In the genomic region with DNA sequence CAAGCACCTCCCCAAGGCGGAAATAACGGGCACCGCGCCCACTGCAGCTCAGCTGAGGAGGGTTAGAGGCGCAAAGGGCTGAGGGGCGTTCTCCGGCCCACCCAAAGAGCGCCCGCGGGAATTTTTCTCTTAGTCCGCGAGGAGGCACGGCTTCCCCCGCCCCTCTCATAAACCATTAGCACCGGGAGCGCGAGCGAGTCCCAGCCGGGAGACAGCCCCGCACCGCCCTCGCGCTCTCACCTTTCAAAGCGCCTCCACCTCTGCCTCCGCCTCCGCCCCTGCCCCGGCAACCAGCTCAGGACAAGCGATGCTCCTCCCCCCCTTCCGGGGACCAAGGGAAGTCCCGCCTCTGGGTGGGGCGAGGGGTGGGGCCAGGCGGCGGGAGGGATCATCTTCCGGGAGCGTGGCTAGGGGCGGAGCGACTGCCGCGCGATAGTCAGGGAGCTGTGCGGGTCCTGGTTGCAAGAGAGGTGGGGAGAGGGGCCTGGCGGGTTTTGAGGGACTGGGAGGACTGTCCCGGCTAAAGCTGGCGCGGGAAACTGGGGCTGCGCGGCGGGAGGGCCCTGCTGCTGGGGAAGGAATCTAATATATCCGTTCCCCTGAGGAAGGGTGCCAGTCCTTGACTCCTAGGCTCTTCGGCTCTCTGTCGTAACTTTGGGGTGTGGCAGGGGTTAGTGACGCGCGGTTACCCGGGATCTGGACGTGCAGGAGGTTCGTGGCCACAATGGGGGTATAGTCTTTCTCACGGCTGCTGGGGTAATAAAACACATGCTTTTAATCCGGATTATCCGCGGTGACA, we compare ENCODE assay signal across 1 cellular context.
TF ChIP-seq lines count a peak whose summit lies in the region.

A gene (minus strand): TSS at position 309 of the 799 bp plus-strand sequence. CDS start 5,165 bp downstream, outside the sequence.
A gene (plus strand): TSS at position 410 of the 799 bp plus-strand sequence. CDS start 637 bp downstream, outside the sequence.

TF ChIP-seq in GM12878, 131 proteins besides CTCF, POLR2A, EP300 and RAD21 (continued from another document):
- TF ChIP-seq, protein P1, sequence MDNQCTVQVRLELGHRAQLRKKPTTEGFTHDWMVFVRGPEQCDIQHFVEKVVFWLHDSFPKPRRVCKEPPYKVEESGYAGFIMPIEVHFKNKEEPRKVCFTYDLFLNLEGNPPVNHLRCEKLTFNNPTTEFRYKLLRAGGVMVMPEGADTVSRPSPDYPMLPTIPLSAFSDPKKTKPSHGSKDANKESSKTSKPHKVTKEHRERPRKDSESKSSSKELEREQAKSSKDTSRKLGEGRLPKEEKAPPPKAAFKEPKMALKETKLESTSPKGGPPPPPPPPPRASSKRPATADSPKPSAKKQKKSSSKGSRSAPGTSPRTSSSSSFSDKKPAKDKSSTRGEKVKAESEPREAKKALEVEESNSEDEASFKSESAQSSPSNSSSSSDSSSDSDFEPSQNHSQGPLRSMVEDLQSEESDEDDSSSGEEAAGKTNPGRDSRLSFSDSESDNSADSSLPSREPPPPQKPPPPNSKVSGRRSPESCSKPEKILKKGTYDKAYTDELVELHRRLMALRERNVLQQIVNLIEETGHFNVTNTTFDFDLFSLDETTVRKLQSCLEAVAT (IDR thresholded peaks at IDR 0.05) = no peak
- peak; percentile 41; the same call in 1 of the 2 replicates for TF ChIP-seq TAF1 (IDR thresholded peaks at IDR 0.05; ENCODE audit: borderline replicate concordance, low read depth, low read length)
- TF ChIP-seq KAT2A (conservative IDR thresholded peaks at IDR 0.05; ENCODE audit: control insufficient read depth, low read depth, low read length) = no peak
- peak; percentile 39; the same call in 1 of the 2 replicates for TF ChIP-seq YY1 (IDR thresholded peaks at IDR 0.05; ENCODE audit: low read depth, low read length)
- TF ChIP-seq IRF4 (IDR thresholded peaks at IDR 0.05; ENCODE audit: low read depth, low read length) = no peak
- no peak for TF ChIP-seq BRCA1 (IDR thresholded peaks at IDR 0.05; ENCODE audit: low read depth, low read length)
- no peak for TF ChIP-seq FOXM1 (IDR thresholded peaks at IDR 0.05; ENCODE audit: low read depth, low read length)
- no peak for TF ChIP-seq MTA3 (IDR thresholded peaks at IDR 0.05; ENCODE audit: borderline replicate concordance, low read length)
- TF ChIP-seq, protein P2, sequence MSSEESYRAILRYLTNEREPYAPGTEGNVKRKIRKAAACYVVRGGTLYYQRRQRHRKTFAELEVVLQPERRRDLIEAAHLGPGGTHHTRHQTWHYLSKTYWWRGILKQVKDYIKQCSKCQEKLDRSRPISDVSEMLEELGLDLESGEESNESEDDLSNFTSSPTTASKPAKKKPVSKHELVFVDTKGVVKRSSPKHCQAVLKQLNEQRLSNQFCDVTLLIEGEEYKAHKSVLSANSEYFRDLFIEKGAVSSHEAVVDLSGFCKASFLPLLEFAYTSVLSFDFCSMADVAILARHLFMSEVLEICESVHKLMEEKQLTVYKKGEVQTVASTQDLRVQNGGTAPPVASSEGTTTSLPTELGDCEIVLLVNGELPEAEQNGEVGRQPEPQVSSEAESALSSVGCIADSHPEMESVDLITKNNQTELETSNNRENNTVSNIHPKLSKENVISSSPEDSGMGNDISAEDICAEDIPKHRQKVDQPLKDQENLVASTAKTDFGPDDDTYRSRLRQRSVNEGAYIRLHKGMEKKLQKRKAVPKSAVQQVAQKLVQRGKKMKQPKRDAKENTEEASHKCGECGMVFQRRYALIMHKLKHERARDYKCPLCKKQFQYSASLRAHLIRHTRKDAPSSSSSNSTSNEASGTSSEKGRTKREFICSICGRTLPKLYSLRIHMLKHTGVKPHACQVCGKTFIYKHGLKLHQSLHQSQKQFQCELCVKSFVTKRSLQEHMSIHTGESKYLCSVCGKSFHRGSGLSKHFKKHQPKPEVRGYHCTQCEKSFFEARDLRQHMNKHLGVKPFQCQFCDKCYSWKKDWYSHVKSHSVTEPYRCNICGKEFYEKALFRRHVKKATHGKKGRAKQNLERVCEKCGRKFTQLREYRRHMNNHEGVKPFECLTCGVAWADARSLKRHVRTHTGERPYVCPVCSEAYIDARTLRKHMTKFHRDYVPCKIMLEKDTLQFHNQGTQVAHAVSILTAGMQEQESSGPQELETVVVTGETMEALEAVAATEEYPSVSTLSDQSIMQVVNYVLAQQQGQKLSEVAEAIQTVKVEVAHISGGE (CRISPR knock-in tag; IDR thresholded peaks at IDR 0.05) = no peak
- no peak for TF ChIP-seq RAD51 (IDR thresholded peaks at IDR 0.05)
- peak; percentile 71; the same call in 1 of the 2 replicates for TF ChIP-seq POLR2AphosphoS2 (IDR thresholded peaks at IDR 0.05; ENCODE audit: low read depth, low read length)
- TF ChIP-seq MEF2A (IDR thresholded peaks at IDR 0.05; ENCODE audit: insufficient read depth, low read depth, low read length) = 0 out of 2 replicates have a peak, but pooled peaks have one; percentile 6
- TF ChIP-seq CHD4 (IDR thresholded peaks at IDR 0.05) = no peak
- TF ChIP-seq, protein P3, sequence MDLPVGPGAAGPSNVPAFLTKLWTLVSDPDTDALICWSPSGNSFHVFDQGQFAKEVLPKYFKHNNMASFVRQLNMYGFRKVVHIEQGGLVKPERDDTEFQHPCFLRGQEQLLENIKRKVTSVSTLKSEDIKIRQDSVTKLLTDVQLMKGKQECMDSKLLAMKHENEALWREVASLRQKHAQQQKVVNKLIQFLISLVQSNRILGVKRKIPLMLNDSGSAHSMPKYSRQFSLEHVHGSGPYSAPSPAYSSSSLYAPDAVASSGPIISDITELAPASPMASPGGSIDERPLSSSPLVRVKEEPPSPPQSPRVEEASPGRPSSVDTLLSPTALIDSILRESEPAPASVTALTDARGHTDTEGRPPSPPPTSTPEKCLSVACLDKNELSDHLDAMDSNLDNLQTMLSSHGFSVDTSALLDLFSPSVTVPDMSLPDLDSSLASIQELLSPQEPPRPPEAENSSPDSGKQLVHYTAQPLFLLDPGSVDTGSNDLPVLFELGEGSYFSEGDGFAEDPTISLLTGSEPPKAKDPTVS (IDR thresholded peaks at IDR 0.05; ENCODE audit: low read depth, low read length) = no peak
- TF ChIP-seq MEF2B (IDR thresholded peaks at IDR 0.05; ENCODE audit: partially characterized antibody, poor library complexity, severe bottlenecking) = no peak
- TF ChIP-seq YBX1 (IDR thresholded peaks at IDR 0.05) = no peak
- no peak for TF ChIP-seq TCF3 (IDR thresholded peaks at IDR 0.05; ENCODE audit: borderline replicate concordance, insufficient read depth, low read depth, low read length)
- no peak for TF ChIP-seq SUZ12 (IDR thresholded peaks at IDR 0.05; ENCODE audit: unreplicated experiment)
- no peak for TF ChIP-seq SREBF1 (IDR thresholded peaks at IDR 0.05; ENCODE audit: low read length)
- no peak for TF ChIP-seq MYB (IDR thresholded peaks at IDR 0.05; ENCODE audit: borderline replicate concordance, low read depth, low read length)
- no peak for TF ChIP-seq STAT3 (IDR thresholded peaks at IDR 0.05; ENCODE audit: low read depth, low read length)
- no peak for TF ChIP-seq ZNF274 (IDR thresholded peaks at IDR 0.05; ENCODE audit: insufficient read depth, insufficient read length)
- TF ChIP-seq, protein P4, sequence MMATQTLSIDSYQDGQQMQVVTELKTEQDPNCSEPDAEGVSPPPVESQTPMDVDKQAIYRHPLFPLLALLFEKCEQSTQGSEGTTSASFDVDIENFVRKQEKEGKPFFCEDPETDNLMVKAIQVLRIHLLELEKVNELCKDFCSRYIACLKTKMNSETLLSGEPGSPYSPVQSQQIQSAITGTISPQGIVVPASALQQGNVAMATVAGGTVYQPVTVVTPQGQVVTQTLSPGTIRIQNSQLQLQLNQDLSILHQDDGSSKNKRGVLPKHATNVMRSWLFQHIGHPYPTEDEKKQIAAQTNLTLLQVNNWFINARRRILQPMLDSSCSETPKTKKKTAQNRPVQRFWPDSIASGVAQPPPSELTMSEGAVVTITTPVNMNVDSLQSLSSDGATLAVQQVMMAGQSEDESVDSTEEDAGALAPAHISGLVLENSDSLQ (IDR thresholded peaks at IDR 0.05) = peak; percentile 9; the same call in 1 of the 2 replicates
- no peak for TF ChIP-seq KLF5 (IDR thresholded peaks at IDR 0.05; ENCODE audit: partially characterized antibody)
- TF ChIP-seq NFYA (IDR thresholded peaks at IDR 0.05; ENCODE audit: borderline replicate concordance, low read depth, low read length) = no peak
- TF ChIP-seq SMAD1 (IDR thresholded peaks at IDR 0.05; ENCODE audit: low read depth, partially characterized antibody) = no peak
- TF ChIP-seq, protein P5, sequence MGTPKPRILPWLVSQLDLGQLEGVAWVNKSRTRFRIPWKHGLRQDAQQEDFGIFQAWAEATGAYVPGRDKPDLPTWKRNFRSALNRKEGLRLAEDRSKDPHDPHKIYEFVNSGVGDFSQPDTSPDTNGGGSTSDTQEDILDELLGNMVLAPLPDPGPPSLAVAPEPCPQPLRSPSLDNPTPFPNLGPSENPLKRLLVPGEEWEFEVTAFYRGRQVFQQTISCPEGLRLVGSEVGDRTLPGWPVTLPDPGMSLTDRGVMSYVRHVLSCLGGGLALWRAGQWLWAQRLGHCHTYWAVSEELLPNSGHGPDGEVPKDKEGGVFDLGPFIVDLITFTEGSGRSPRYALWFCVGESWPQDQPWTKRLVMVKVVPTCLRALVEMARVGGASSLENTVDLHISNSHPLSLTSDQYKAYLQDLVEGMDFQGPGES (IDR thresholded peaks at IDR 0.05) = no peak
- TF ChIP-seq TCF7 (IDR thresholded peaks at IDR 0.05; ENCODE audit: borderline replicate concordance) = no peak
- no peak for TF ChIP-seq HDAC6 (IDR thresholded peaks at IDR 0.05; ENCODE audit: unreplicated experiment)
- no peak for TF ChIP-seq DPF2 (IDR thresholded peaks at IDR 0.05)
